9 cellular contexts compared by ENCODE assay signal in the genomic region with DNA sequence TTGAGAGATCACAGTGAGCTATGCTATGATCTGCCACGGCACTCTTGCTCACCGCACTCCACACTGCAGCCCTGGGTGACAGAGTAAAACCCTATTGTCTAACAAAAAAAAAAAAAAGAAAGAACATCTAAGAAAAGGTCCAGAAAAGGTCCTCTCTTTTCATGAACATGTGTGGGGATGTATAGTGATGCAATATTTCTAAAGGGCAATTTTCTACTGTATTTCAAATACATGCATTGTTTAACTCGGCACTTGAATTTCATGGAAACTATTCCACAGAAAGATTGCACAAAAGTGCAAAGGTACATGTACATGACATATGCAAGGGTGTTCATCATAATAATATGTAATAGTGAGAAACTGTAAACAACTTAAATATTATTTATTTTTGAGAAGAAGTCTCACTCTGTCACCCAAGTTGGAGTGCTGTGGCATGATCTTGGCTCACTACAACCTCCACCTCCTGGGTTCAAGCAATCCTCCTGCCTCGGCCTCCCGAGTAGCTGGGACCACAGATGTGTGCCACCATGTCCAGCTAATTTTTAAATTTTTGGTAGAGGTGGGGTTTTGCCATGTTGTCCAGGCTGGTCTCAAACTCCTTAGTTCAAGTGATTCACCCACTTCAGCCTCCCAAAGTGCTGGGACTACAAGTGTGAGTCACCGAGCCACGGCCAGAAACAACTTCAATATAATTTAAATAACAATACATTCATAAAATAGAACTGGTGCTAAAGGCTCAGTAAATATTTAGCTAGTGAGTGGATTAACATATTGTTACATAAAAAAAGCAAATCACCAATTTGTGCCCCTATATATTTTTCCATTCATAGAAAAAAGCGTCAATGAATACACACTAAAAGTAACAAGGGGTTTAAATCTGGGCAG. TPM values are rescaled to one million over a fixed set of nuclear protein-coding genes. Genes with fewer than 3 reads are reported as not detected.
A peak's percentile ranks its signal among the peaks of the same experiment; 100 is the strongest.
DNase-seq lines count a peak whose midpoint lies in the region; ATAC-seq and TF ChIP-seq lines count a peak whose summit lies in the region.
"Had no signal": no experiment of that assay in that cellular context is flagged by ENCODE, and none has a peak within 500 bp of the region (broad histone marks: within the 10 kb centered on the region; RNA-seq: fewer than 3 reads in every experiment).

No MANE protein-coding gene starts in this region.

- H3K4me1 Mint-ChIP-seq in GM23338, result peaks cover 19% of the 10 kb centered on the region
- peaks cover 33% of the 10 kb centered on the region for H3K4me1 Mint-ChIP-seq in activated B cell treated with CpG ODN at 0.5 μM for 24 hours

- TF ChIP-seq CTCF in GM23338 (conservative IDR thresholded peaks at IDR 0.05; ENCODE audit: low read depth in 2 of 2) (no peak), activated B cell treated with CpG ODN at 0.5 μM for 24 hours (IDR thresholded peaks at IDR 0.05) (no peak), stomach (IDR thresholded peaks at IDR 0.05) (no peak)

- intact Hi-C loops in activated B cell treated with CpG ODN at 0.5 μM for 24 hours (cut with micrococcal nuclease), result loop anchor here (1.0 to 2.0 kb wide), 13 partner anchors 11 to 778 kb away; a partner anchor contains a TSS
- intact Hi-C loops in stomach (cut with DNase I; ENCODE audit: low total_unique reads), result no loop called here

- H3K9me2 ChIP-seq in GM23338 (ENCODE audit: insufficient read depth), result no peaks in the 10 kb centered on the region

- peak overlapping the region; percentile 94 for H3K4me3 Mint-ChIP-seq in GM23338
- H3K4me3 Mint-ChIP-seq in activated B cell treated with CpG ODN at 0.5 μM for 24 hours, result no peak overlapping the region

- no peak for DNase-seq in GM23338 (ENCODE audit: low spot score)
- DNase-seq in activated B cell treated with CpG ODN at 0.5 μM for 24 hours, result no peak
- peak; percentile 64 for DNase-seq in iris pigment epithelial cell (ENCODE audit: low read depth)
- no peak for DNase-seq in stomach
- DNase-seq in ecto neural progenitor cell (ENCODE audit: low spot score), result no peak
- DNase-seq in stimulated activated naive CD4-positive, alpha-beta T cell treated with Interleukin-2 at 50 U/mL for 16 hours (lab: John Stamatoyannopoulos, UW), result no peak
- DNase-seq in H7, result no peak

- TF ChIP-seq EP300 in stomach (IDR thresholded peaks at IDR 0.05), result no peak

- ATAC-seq in GM23338 (no peak), activated B cell treated with CpG ODN at 0.5 μM for 24 hours (ENCODE audit: low read depth) (no peak)

- POLR2A ChIA-PET in activated B cell treated with CpG ODN at 0.5 μM for 24 hours (lab: Charles Lee), result interaction anchor here (1.2 to 2.3 kb wide), 3 partner anchors 9 to 17 kb away, joined by 3 to 18 read pairs (median 4); a partner anchor contains a TSS

- peaks cover 20% of the 10 kb centered on the region for H3K36me3 Mint-ChIP-seq in GM23338 (ENCODE audit: low read depth)
- H3K36me3 Mint-ChIP-seq in activated B cell treated with CpG ODN at 0.5 μM for 24 hours (ENCODE audit: low read depth), result peaks cover 17% of the 10 kb centered on the region
- H3K36me3 Mint-ChIP-seq: naive B cell had no signal

- peaks cover 8% of the 10 kb centered on the region; the same call in 1 of the 2 replicates for H3K36me3 ChIP-seq in ACC112 (ENCODE audit: insufficient read depth, low read length)
- H3K36me3 ChIP-seq in GM23338 (ENCODE audit: insufficient read depth), result no peaks in the 10 kb centered on the region
- H3K36me3 ChIP-seq in stomach, result no peaks in the 10 kb centered on the region
- H3K36me3 ChIP-seq in H7 (replicated peaks; ENCODE audit: control insufficient read depth, insufficient read depth, low read length), result 0 out of 2 replicates have a peak, but pooled peaks cover 3% of the 10 kb centered on the region

- H3K4me3 ChIP-seq in ACC112 (ENCODE audit: low read depth, low read length), result peak overlapping the region; percentile 94; the same call in 1 of the 2 replicates
- no peak overlapping the region for H3K4me3 ChIP-seq in GM23338
- no peak overlapping the region for H3K4me3 ChIP-seq in stomach
- H3K4me3 ChIP-seq in H7 (ENCODE audit: insufficient read depth, low read depth, low read length), result no peak overlapping the region

- 0 out of 2 replicates have a peak, but pooled peaks cover 5% of the 10 kb centered on the region for H3F3A ChIP-seq in GM23338 (replicated peaks; ENCODE audit: low read depth)

- peaks cover 31% of the 10 kb centered on the region for H3K4me1 ChIP-seq in ACC112 (ENCODE audit: control insufficient read depth, insufficient read depth, low read length, unreplicated experiment)
- peaks cover 23% of the 10 kb centered on the region for H3K4me1 ChIP-seq in GM23338 (ENCODE audit: insufficient read depth)
- peaks cover 16 to 38% (median 30%) of the 10 kb centered on the region in 4 donors for H3K4me1 ChIP-seq in stomach

- peak overlapping the region; percentile 99 for H3K4me2 ChIP-seq in GM23338

- peaks cover 26% of the 10 kb centered on the region for H4K20me1 ChIP-seq in GM23338 (replicated peaks; ENCODE audit: insufficient read depth)

- no peaks in the 10 kb centered on the region for H3K27me3 ChIP-seq in ACC112 (ENCODE audit: insufficient read depth, low read length)
- no peaks in the 10 kb centered on the region for H3K27me3 ChIP-seq in GM23338 (ENCODE audit: insufficient read depth)
- H3K27me3 ChIP-seq in stomach, result no peaks in the 10 kb centered on the region
- H3K27me3 ChIP-seq in H7 (ENCODE audit: control insufficient read depth, insufficient read depth, low read length), result no peaks in the 10 kb centered on the region

- 72 to 78% (median 74%) methylated on average over 8 of the region's 8 CpGs for WGBS in stomach, 5 donors

- no peak overlapping the region for H3K27ac Mint-ChIP-seq in GM23338
- peak overlapping the region; percentile 98 for H3K27ac Mint-ChIP-seq in activated B cell treated with CpG ODN at 0.5 μM for 24 hours

- H2AFZ ChIP-seq in ACC112 (ENCODE audit: low read length, unreplicated experiment) (peak overlapping the region; percentile 64), GM23338 (no peak overlapping the region)

- H3K79me2 ChIP-seq in ACC112 (ENCODE audit: control insufficient read depth, insufficient read depth, low read length, unreplicated experiment) (peaks cover 36% of the 10 kb centered on the region), GM23338 (replicated peaks; ENCODE audit: insufficient read depth) (peaks cover 37% of the 10 kb centered on the region)

- no peak for TF ChIP-seq POLR2A in stomach (IDR thresholded peaks at IDR 0.05)

- no peaks in the 10 kb centered on the region for H3K9me3 ChIP-seq in stomach

- H3K27ac ChIP-seq in ACC112 (ENCODE audit: low read depth, low read length), result peak overlapping the region; percentile 38
- H3K27ac ChIP-seq in GM23338 (ENCODE audit: low read depth), result no peak overlapping the region
- peak overlapping the region in 2 of 5 donors; percentile 94 to 95 for H3K27ac ChIP-seq in stomach

- H3K27me3 Mint-ChIP-seq in GM23338 (ENCODE audit: insufficient read depth, low read depth, poor library complexity) (peaks cover 15% of the 10 kb centered on the region), activated B cell treated with CpG ODN at 0.5 μM for 24 hours (no peaks in the 10 kb centered on the region)
- H3K27me3 Mint-ChIP-seq: naive B cell had no signal

- CTCF ChIA-PET in activated B cell treated with CpG ODN at 0.5 μM for 24 hours (lab: Charles Lee), result interaction anchor here (0.9 to 2.0 kb wide), 7 partner anchors 9 to 221 kb away, joined by 3 to 13 read pairs (median 5); a partner anchor contains a TSS

- no peaks in the 10 kb centered on the region for H3K9me3 Mint-ChIP-seq in GM23338
- no peaks in the 10 kb centered on the region for H3K9me3 Mint-ChIP-seq in activated B cell treated with CpG ODN at 0.5 μM for 24 hours
- H3K9me3 Mint-ChIP-seq: naive B cell had no signal

TF ChIP-seq in GM23338, 12 proteins besides CTCF, POLR2A, EP300 and RAD21 (continues in another document):
- no peak for TF ChIP-seq ZNF331 (CRISPR knock-in tag; IDR thresholded peaks at IDR 0.05; ENCODE audit: low read depth)

RNA-seq across cellular contexts. Expression of a gene that starts 1.3 kb away (rescaled TPM):
- 67.5 and 70.1 TPM in 2 replicates for total RNA-seq in GM23338 (2014; rRNA removed; shearing (Covaris generic))
- 41.1 and 43.2 TPM in 2 replicates for polyA plus RNA-seq in GM23338 (2016; fragmentation: Nextera tagmentation; extraction: Ambion mirVana)
- 65.1 and 77.2 TPM in 2 replicates for total RNA-seq in activated B cell treated with CpG ODN at 0.5 μM for 24 hours
- total RNA-seq in stomach, result 10 to 100 TPM; 11.7 to 37.3 (median 17.9) TPM
- polyA plus RNA-seq in stomach, result 10 to 100 TPM; 10.4 to 15.8 (median 13.0) TPM
- 40.0 and 44.3 TPM in 2 replicates for total RNA-seq in H7 (2014; rRNA removed; shearing (Covaris generic))

RNA-seq across cellular contexts. Expression of a gene that starts 11.4 kb away (rescaled TPM):
- 52.9 and 69.3 TPM in 2 replicates for total RNA-seq in GM23338 (2014; rRNA removed; shearing (Covaris generic))
- polyA plus RNA-seq in GM23338 (2016; fragmentation: Nextera tagmentation; extraction: Ambion mirVana), result 16.3 and 19.4 TPM in 2 replicates
- total RNA-seq in activated B cell treated with CpG ODN at 0.5 μM for 24 hours, result 54.0 and 61.9 TPM in 2 replicates
- 10 to 100 TPM; 24.2 to 43.7 (median 34.4) TPM for total RNA-seq in stomach
- polyA plus RNA-seq in stomach, result 10 to 100 TPM; 20.4 to 28.3 (median 22.3) TPM
- 85.5 and 87.2 TPM in 2 replicates for total RNA-seq in H7 (2014; rRNA removed; shearing (Covaris generic))

RNA-seq across cellular contexts. Expression of a gene that starts 20.7 kb away (rescaled TPM):
- total RNA-seq in GM23338 (2014; rRNA removed; shearing (Covaris generic)), result 145 and 178 TPM in 2 replicates
- 118 and 126 TPM in 2 replicates for polyA plus RNA-seq in GM23338 (2016; fragmentation: Nextera tagmentation; extraction: Ambion mirVana)
- 95.1 and 106 TPM in 2 replicates for total RNA-seq in activated B cell treated with CpG ODN at 0.5 μM for 24 hours
- 10 to 100 TPM in 4 of 5 donors, 1 to 10 TPM in 1; 9.8 to 73.7 (median 55.6) TPM for total RNA-seq in stomach
- polyA plus RNA-seq in stomach, result 10 to 100 TPM; 21.2 to 35.1 (median 27.5) TPM
- 83.6 and 87.1 TPM in 2 replicates for total RNA-seq in H7 (2014; rRNA removed; shearing (Covaris generic))
